Comparison of ENCODE assay signal across 8 cellular contexts in the genomic region with DNA sequence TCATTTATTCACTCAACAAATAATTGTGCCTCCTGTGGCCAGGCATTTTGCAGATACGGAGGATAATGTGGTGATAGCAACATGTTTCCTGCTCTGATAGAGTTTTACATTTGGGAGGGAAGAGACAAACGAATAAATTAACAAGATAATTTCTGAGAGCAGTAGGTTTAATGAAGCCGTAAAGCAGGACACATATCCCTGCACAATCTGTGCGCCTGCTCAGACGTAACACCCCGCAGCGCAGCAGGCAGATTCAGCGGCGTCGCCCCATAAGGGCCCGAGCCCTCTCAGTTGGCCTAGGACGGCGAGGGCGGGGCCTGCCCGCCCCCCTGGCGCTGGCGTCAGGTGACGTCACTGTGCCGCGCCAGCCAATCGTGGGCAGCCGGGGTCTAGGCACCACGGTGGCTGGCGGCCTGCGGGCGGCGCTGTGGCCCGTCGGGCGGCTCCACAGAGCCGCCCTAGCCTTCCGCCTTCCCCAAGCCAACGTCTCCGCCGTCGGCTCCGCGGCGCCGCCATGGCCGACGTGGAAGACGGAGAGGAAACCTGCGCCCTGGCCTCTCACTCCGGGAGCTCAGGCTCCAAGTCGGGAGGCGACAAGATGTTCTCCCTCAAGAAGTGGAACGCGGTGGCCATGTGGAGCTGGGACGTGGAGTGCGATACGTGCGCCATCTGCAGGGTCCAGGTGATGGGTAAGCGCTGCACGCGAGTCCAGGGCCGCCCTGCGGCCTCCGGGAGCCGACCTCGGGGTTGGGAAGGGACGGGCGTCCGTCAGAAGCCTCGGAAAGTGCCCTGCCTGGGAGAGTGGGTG. TPM values are rescaled to one million over a fixed set of nuclear protein-coding genes. Genes with fewer than 3 reads are reported as not detected.
A peak's percentile ranks its signal among the peaks of the same experiment; 100 is the strongest.
DNase-seq lines count a peak whose midpoint lies in the region; ATAC-seq and TF ChIP-seq lines count a peak whose summit lies in the region.

TSS of gene RNF7 (plus strand) at position 471 of the 808 bp plus-strand sequence. CDS start at position 515, 44 bp downstream.

- ATAC-seq in GM21576 (IDR thresholded peaks at IDR 0.05; ENCODE audit: unreplicated experiment), result peak; percentile 93

- peak within 1 kb of the TSS; percentile 94 for H3K27ac ChIP-seq in epithelial cell of prostate

- no peak for TF ChIP-seq EP300 in Ishikawa (IDR thresholded peaks at IDR 0.05; ENCODE audit: borderline replicate concordance)

- peak; percentile 96 for DNase-seq in DMS53 (lab: John Stamatoyannopoulos, UW)
- DNase-seq in OCI-M2 (lab: John Stamatoyannopoulos, UW; ENCODE audit: unreplicated experiment), result peak; percentile 48
- DNase-seq in activated T-cell treated with anti-CD3 and anti-CD28 coated beads for 4 hours, result peak; percentile 95
- DNase-seq in epithelial cell of prostate (ENCODE audit: low read depth, low spot score), result peak; percentile 62
- peak; percentile 96 for DNase-seq in mucosa of gallbladder (ENCODE audit: low spot score)
- peak; percentile 88 to 93 for DNase-seq in stimulated activated CD8-positive, alpha-beta memory T cell treated with anti-CD3 and anti-CD28 coated beads, Interleukin-4, amount 100 ng/mL, for 4 hours (ENCODE audit: low read depth in 2 of 2, low spot score in 1 of 2)

- peak; percentile 56; the same call in 1 of the 2 replicates for TF ChIP-seq RAD21 in Ishikawa (IDR thresholded peaks at IDR 0.05; ENCODE audit: low read depth)

TF ChIP-seq in Ishikawa, 13 proteins besides CTCF, POLR2A, EP300 and RAD21:
- TF ChIP-seq MAX (IDR thresholded peaks at IDR 0.05), result peak; percentile 74
- TF ChIP-seq, protein P1, sequence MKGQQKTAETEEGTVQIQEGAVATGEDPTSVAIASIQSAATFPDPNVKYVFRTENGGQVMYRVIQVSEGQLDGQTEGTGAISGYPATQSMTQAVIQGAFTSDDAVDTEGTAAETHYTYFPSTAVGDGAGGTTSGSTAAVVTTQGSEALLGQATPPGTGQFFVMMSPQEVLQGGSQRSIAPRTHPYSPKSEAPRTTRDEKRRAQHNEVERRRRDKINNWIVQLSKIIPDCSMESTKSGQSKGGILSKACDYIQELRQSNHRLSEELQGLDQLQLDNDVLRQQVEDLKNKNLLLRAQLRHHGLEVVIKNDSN (IDR thresholded peaks at IDR 0.05), result peak; percentile 41; the same call in 1 of the 2 replicates
- no peak for TF ChIP-seq ZBTB7A (IDR thresholded peaks at IDR 0.05; ENCODE audit: low read depth)
- TF ChIP-seq TEAD4 (IDR thresholded peaks at IDR 0.05), result peak; percentile 23; the same call in 1 of the 2 replicates
- TF ChIP-seq YY1 (IDR thresholded peaks at IDR 0.05; ENCODE audit: low read depth), result peak; percentile 89
- peak; percentile 81 for TF ChIP-seq TAF1 (IDR thresholded peaks at IDR 0.05; ENCODE audit: low read depth)
- peak; percentile 0; the same call in 1 of the 2 replicates for TF ChIP-seq TCF12 (IDR thresholded peaks at IDR 0.05; ENCODE audit: low read depth)
- no peak; the same call in 1 of the 2 replicates for TF ChIP-seq FOXM1 (IDR thresholded peaks at IDR 0.05; ENCODE audit: borderline replicate concordance, low read depth)
- no peak for TF ChIP-seq REST (IDR thresholded peaks at IDR 0.05; ENCODE audit: low read depth)
- TF ChIP-seq NFIC (IDR thresholded peaks at IDR 0.05), result no peak
- peak; percentile 91 for TF ChIP-seq CREB1 (IDR thresholded peaks at IDR 0.05; ENCODE audit: low read depth)
- no peak for TF ChIP-seq CEBPB (IDR thresholded peaks at IDR 0.05)
- no peak for TF ChIP-seq EGR1 (IDR thresholded peaks at IDR 0.05)

RNA-seq across cellular contexts. Expression of gene RNF7, which starts in this region (rescaled TPM):
- 88.2 TPM for total RNA-seq in mucosa of gallbladder

Comparison
In these comparisons a context has a peak if more than half of its experiments do, and no peak if none do; other contexts are left out.
1. Peak in every context shown above with its lines: DNase-seq, ATAC-seq and H3K27ac ChIP-seq.